ENCODE assay signal across 7 cellular contexts in genomic region chr13:60409569-60410292, GRCh38. TPM values are rescaled to one million over a fixed set of nuclear protein-coding genes. Genes with fewer than 3 reads are reported as not detected.
DNase-seq lines count a peak whose midpoint lies in the region; ATAC-seq, FAIRE-seq and TF ChIP-seq lines count a peak whose summit lies in the region.
"Not testable (repeated sequence)": the region's sequence is repeated elsewhere in the genome, so short reads cannot be mapped to it uniquely, and the experiment has no call there.

No MANE protein-coding gene starts in this region.

- H3K79me2 ChIP-seq in HepG2 (ENCODE audit: insufficient read depth, low read length): not testable (repeated sequence)

- peaks cover 8 to 22% (median 12%) of the 10 kb centered on the region in 5 experiments for H3K9me3 Mint-ChIP-seq in brain

- not testable (repeated sequence) for H4K20me1 ChIP-seq in HepG2 (ENCODE audit: insufficient read depth, low read length)

- H3K4me3 ChIP-seq in HepG2 (replicated peaks in 1 of 3; ENCODE audit: insufficient read depth in 1 of 3, low read depth in 2 of 3, low read length in 3 of 3); stomach: not testable (repeated sequence)

- H3K4me3 Mint-ChIP-seq in T-helper 17 cell: not testable (repeated sequence)
- H3K4me3 Mint-ChIP-seq in brain: peak overlapping the region in 2 of 5 experiments; percentile 49 to 72

- CTCF ChIA-PET in HepG2 (lab: Yijun Ruan, JAX; ENCODE audit: low intra/inter-chr PET ratio, low total read pairs): not testable (repeated sequence)

- H3K36me3 ChIP-seq in HepG2 (replicated peaks in 1 of 2; ENCODE audit: control insufficient read depth in 1 of 2, insufficient read depth in 2 of 2, low read length in 2 of 2); stomach: not testable (repeated sequence)

- not testable (repeated sequence) for TF ChIP-seq CTCF in brain (conservative IDR thresholded peaks at IDR 0.05); HepG2 (CRISPR knock-in tag; IDR thresholded peaks at IDR 0.05); stomach (IDR thresholded peaks at IDR 0.05)

- not testable (repeated sequence) for H3K4me2 ChIP-seq in HepG2 (ENCODE audit: low read depth, low read length)

- not testable (repeated sequence) for H3K9ac ChIP-seq in HepG2 (ENCODE audit: insufficient read depth, low read depth, low read length)

- POLR2A ChIA-PET in HepG2 (lab: Yijun Ruan, JAX): interaction anchor here (1.1 kb wide), 1 partner anchor 12 kb away, joined by 3 read pairs; no protein-coding TSS in a partner anchor

- not testable (repeated sequence) for TF ChIP-seq EP300 in HepG2 (IDR thresholded peaks at IDR 0.05; ENCODE audit: low read depth in 2 of 2, low read length in 2 of 2); HepG2 (CRISPR knock-in tag; IDR thresholded peaks at IDR 0.05; ENCODE audit: borderline replicate concordance); stomach (IDR thresholded peaks at IDR 0.05)

- not testable (repeated sequence) for H3K27ac ChIP-seq in HepG2 (ENCODE audit: extremely low read length, insufficient read depth, low read length)
- peak overlapping the region in 4 of 5 donors; percentile 0 to 49 (median 16) for H3K27ac ChIP-seq in stomach

- 84% methylated on average over 4 of the region's 4 CpGs for WGBS in HepG2 (ENCODE audit: low lambda C conversion rate)
- 68 to 80% (median 75%) methylated on average over 4 of the region's 4 CpGs for WGBS in stomach, 5 donors

- peak; percentile 29 for DNase-seq in CD1c-positive myeloid dendritic cell (ENCODE audit: extremely low spot score)
- not testable (repeated sequence) for DNase-seq in GM12892 (ENCODE audit: insufficient read length); T-helper 17 cell; HepG2 (ENCODE audit: low spot score); stomach
- peak; percentile 69 for DNase-seq in OCI-M1 (lab: John Stamatoyannopoulos, UW)

- not testable (repeated sequence) for H3K27me3 Mint-ChIP-seq in T-helper 17 cell, brain

- H3K4me1 ChIP-seq in HepG2 (ENCODE audit: insufficient read depth, low read length) (peaks cover 11% of the 10 kb centered on the region), stomach (peaks cover 31 to 84% (median 47%) of the 10 kb centered on the region in 4 donors)

- H3K27ac Mint-ChIP-seq in T-helper 17 cell (peak overlapping the region; percentile 83), brain (peak overlapping the region in 3 of 5 experiments; percentile 22 to 78 (median 65))

- peaks cover 37% of the 10 kb centered on the region for H3K4me1 Mint-ChIP-seq in T-helper 17 cell
- H3K4me1 Mint-ChIP-seq in brain: peaks cover 24% of the 10 kb centered on the region

- intact Hi-C loops in HepG2 (cut with micrococcal nuclease; ENCODE audit: unreplicated experiment); stomach (cut with DNase I; ENCODE audit: low total_unique reads): not testable (repeated sequence)

- not testable (repeated sequence) for H2AFZ ChIP-seq in HepG2 (ENCODE audit: low read length)

- ATAC-seq in T-helper 17 cell, HepG2: not testable (repeated sequence)

- TF ChIP-seq RAD21 in HepG2 (CRISPR knock-in tag; IDR thresholded peaks at IDR 0.05): not testable (repeated sequence)

- H3K9me3 ChIP-seq in T-helper 17 cell (ENCODE audit: control insufficient read depth, low read length, poor library complexity, severe bottlenecking); HepG2 (ENCODE audit: low read length); stomach: not testable (repeated sequence)

- TF ChIP-seq POLR2A in GM12892 (IDR thresholded peaks at IDR 0.05; ENCODE audit: low read depth, low read length); HepG2 (IDR thresholded peaks at IDR 0.05; ENCODE audit: insufficient read depth in 1 of 2, low read depth in 2 of 2, low read length in 2 of 2); stomach (IDR thresholded peaks at IDR 0.05): not testable (repeated sequence)

- in situ Hi-C loops in HepG2 (cut with HindIII; ENCODE audit: extremely low pct_ligation_motif_present, low pct_unique_long_range_greater_than_20kb): not testable (repeated sequence)

- not testable (repeated sequence) for H3K27me3 ChIP-seq in HepG2 (ENCODE audit: control insufficient read depth in 1 of 2, insufficient read depth in 2 of 2, low read length in 2 of 2); stomach

- H3K36me3 Mint-ChIP-seq in T-helper 17 cell (ENCODE audit: low read depth): not testable (repeated sequence)
- peaks cover 44% of the 10 kb centered on the region for H3K36me3 Mint-ChIP-seq in brain

- peak; percentile 42 for FAIRE-seq in GM12892 (lab: Jason Lieb, UNC)
- not testable (repeated sequence) for FAIRE-seq in HepG2 (lab: Jason Lieb, UNC)

- BruUV-seq in HepG2 (replicated peaks; lab: Mats Ljungman, UMichigan): not testable (repeated sequence)

TF ChIP-seq in HepG2, 621 proteins besides CTCF, POLR2A, EP300 and RAD21:
- not testable (repeated sequence) for TF ChIP-seq SOX13, SOX6 (IDR thresholded peaks at IDR 0.05)
- TF ChIP-seq SOX13 (CRISPR knock-in tag; conservative IDR thresholded peaks at IDR 0.05 in 1 of 2, IDR thresholded peaks at IDR 0.05 in 1 of 2): peak in 1 of 2 experiments; percentile 49; a peak in 1 of 4 replicates
- TF ChIP-seq HNF4A (CRISPR knock-in tag; IDR thresholded peaks at IDR 0.05): peak; percentile 52; the same call in 1 of the 2 replicates
- peak; percentile 24; the same call in 1 of the 2 replicates for TF ChIP-seq SOX6 (CRISPR knock-in tag; IDR thresholded peaks at IDR 0.05)
- TF ChIP-seq TFAP4 (IDR thresholded peaks at IDR 0.05; ENCODE audit: borderline replicate concordance, low read depth): peak; percentile 53; the same call in 1 of the 2 replicates
- peak; percentile 49; the same call in 1 of the 2 replicates for TF ChIP-seq ZMYM2 (CRISPR knock-in tag; IDR thresholded peaks at IDR 0.05)
- 0 out of 2 replicates have a peak, but pooled peaks have one; percentile 19 for TF ChIP-seq ZMYM4 (CRISPR knock-in tag; IDR thresholded peaks at IDR 0.05)

RNA-seq across cellular contexts. Expression of gene TDRD3, which starts 12.7 kb away (rescaled TPM):
- polyA plus RNA-seq in GM12892 (2012; ENCODE audit: missing spikeins): 16.7 TPM
- total RNA-seq in T-helper 17 cell (10 to 100 TPM; 25.4 to 27.4 TPM), HepG2 (2016; rRNA removed; fragmentation: Illumina TruSeq; extraction: Trizol) (11.8 and 13.3 TPM in 2 replicates), stomach (10 to 100 TPM; 12.5 to 67.1 (median 62.2) TPM)
- polyA plus RNA-seq in brain (ENCODE audit: insufficient read depth, low read depth, low replicate concordance) (4.9 TPM), HepG2 (2011; rRNA removed) (3.7 and 4.7 TPM in 2 replicates), stomach (10 to 100 TPM in 2 of 3 donors, 1 to 10 TPM in 1; 9.7 to 19.1 (median 13.8) TPM)
- total RNA-seq in HepG2 (2016; cell fraction: cytosol; rRNA removed; fragmentation: Illumina TruSeq; extraction: Trizol; ENCODE audit: low read depth): 57.8 and 58.7 TPM in 2 replicates
- 12.1 and 12.2 TPM in 2 replicates for total RNA-seq in HepG2 (2016; cell fraction: insoluble cytoplasmic fraction; rRNA removed; fragmentation: Illumina TruSeq; extraction: Trizol)
- 19.8 and 23.5 TPM in 2 replicates for total RNA-seq in HepG2 (2016; cell fraction: membrane; rRNA removed; fragmentation: Illumina TruSeq; extraction: Trizol)
- total RNA-seq in HepG2 (2016; cell fraction: nucleus; rRNA removed; fragmentation: Illumina TruSeq; extraction: Trizol): 17.1 and 18.3 TPM in 2 replicates
- polyA plus RNA-seq in HepG2 (2011; cell fraction: cytosol; rRNA removed): 1.4 and 2.2 TPM in 2 replicates
- polyA plus RNA-seq in HepG2 (2011; cell fraction: nucleus; rRNA removed): 3.0 and 3.3 TPM in 2 replicates
- polyA plus RNA-seq in HepG2 (2012): 6.5 and 8.0 TPM in 2 replicates
- 2.8 and 3.0 TPM in 2 replicates for polyA plus RNA-seq in HepG2 (2016; cell fraction: cytosol; fragmentation: Illumina TruSeq; extraction: Trizol; ENCODE audit: low read depth)
- polyA plus RNA-seq in HepG2 (2016; cell fraction: insoluble cytoplasmic fraction; fragmentation: Illumina TruSeq; extraction: Trizol; ENCODE audit: low read depth): 11.3 and 12.0 TPM in 2 replicates
- polyA plus RNA-seq in HepG2 (2016; cell fraction: membrane; fragmentation: Illumina TruSeq; extraction: Trizol; ENCODE audit: low read depth): 5.6 and 6.7 TPM in 2 replicates
- 7.9 and 9.5 TPM in 2 replicates for polyA plus RNA-seq in HepG2 (2016; cell fraction: nucleus; fragmentation: Illumina TruSeq; extraction: Trizol; ENCODE audit: insufficient read depth, low read depth)
- 2.0 and 9.4 TPM in 2 replicates for polyA minus RNA-seq in HepG2 (2011; rRNA and poly(A)+ RNA removed; ENCODE audit: low replicate concordance)
- polyA minus RNA-seq in HepG2 (2011; cell fraction: cytosol; rRNA and poly(A)+ RNA removed): 9.1 and 10.1 TPM in 2 replicates
- 30.9 and 31.6 TPM in 2 replicates for polyA minus RNA-seq in HepG2 (2011; cell fraction: nucleus; rRNA and poly(A)+ RNA removed)
